Comparison of ENCODE assay signal across 8 cellular contexts in the genomic region with DNA sequence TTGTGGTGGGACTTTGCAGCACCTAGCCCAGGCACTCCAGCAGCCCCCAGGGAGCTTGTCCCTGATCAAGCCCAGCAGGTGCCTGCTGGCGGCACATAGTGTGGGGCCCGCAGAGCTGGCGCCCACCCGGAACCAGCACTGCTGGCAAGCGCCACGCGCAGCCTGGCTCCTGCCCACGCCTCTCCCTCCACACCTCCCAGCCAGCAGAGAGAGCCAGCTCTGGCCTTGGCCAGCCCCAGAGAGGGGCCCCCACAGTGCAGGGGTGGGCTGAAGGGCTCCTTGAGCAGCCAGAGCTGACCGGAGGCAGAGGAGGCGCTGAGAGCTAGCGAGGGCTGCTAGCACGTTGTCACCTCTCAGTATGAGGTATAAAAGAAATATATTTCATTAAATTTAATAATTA.
"Had no signal": no experiment of that assay in that cellular context is flagged by ENCODE, and none has a peak within 500 bp of the region (broad histone marks: within the 10 kb centered on the region; RNA-seq: fewer than 3 reads in every experiment).

No MANE protein-coding gene starts in this region.

- H3K9ac ChIP-seq: GM23248 had no signal

- ATAC-seq: HCT116, K562 had no signal

- H3K4me3 ChIP-seq: GM23248, HAP-1, K562 had no signal

- H3K9me3 ChIP-seq: HAP-1 had no signal

- DNase-seq: GM23248, GOT3, H7, HFFc6, IMR-90 had no signal

- H3K27ac ChIP-seq: GM23248 had no signal

- H3K36me3 ChIP-seq: HAP-1 had no signal

- H3K4me1 ChIP-seq: HAP-1 had no signal

- H2AFZ ChIP-seq: GM23248 had no signal
